Comparison of ENCODE assay signal across 24 cellular contexts in genomic region chr3:143142354-143142753, GRCh38.
"Had no signal": no experiment of that assay in that cellular context is flagged by ENCODE, and none has a peak within 500 bp of the region (broad histone marks: within the 10 kb centered on the region; RNA-seq: fewer than 3 reads in every experiment).

No MANE protein-coding gene starts in this region.

- H2AFZ ChIP-seq: neural progenitor cell, parathyroid adenoma had no signal

- H3K27me3 ChIP-seq: neural progenitor cell, neutrophil, ovary, right lobe of liver, sigmoid colon, thyroid gland, tibial nerve, upper lobe of right lung, uterus had no signal

- H3K4me1 ChIP-seq: neural progenitor cell, parathyroid adenoma, psoas muscle, right lobe of liver, sigmoid colon, stomach, tibial nerve, upper lobe of right lung, uterus had no signal

- H3K4me2 ChIP-seq: neural progenitor cell had no signal

- H3K36me3 ChIP-seq: neural progenitor cell, neutrophil, ovary, right lobe of liver, sigmoid colon, stomach, thoracic aorta, thyroid gland, tibial nerve, upper lobe of right lung, uterus had no signal

- H3K9me3 ChIP-seq: neutrophil, ovary, psoas muscle, right lobe of liver, sigmoid colon, stomach, thoracic aorta, thyroid gland, tibial nerve, upper lobe of right lung, uterus had no signal

- H3K27ac ChIP-seq: neural progenitor cell, neutrophil, ovary, parathyroid adenoma, psoas muscle, right lobe of liver, sigmoid colon, stomach, thoracic aorta, thyroid gland, tibial nerve, upper lobe of right lung, uterus had no signal

- H3K4me3 ChIP-seq: neural progenitor cell, ovary, psoas muscle, right lobe of liver, sigmoid colon, stomach, thoracic aorta, thyroid gland, tibial nerve, upper lobe of right lung, uterus had no signal

- H3K9ac ChIP-seq: neural progenitor cell, parathyroid adenoma had no signal

- DNase-seq: naive thymus-derived CD4-positive, alpha-beta T cell; natural killer cell; nucleus accumbens; ovary; posterior cingulate gyrus; psoas muscle; right lobe of liver; sigmoid colon; small intestine; stimulated activated CD4-positive, alpha-beta T cell treated with anti-CD3 and anti-CD28 coated beads, Interleukin-15, amount 100 ng/mL, for 24 hours; stimulated activated CD4-positive, alpha-beta T cell treated with anti-CD3 and anti-CD28 coated beads, Interleukin-2, amount 100 ng/mL, for 24 hours; stimulated activated CD4-positive, alpha-beta T cell treated with anti-CD3 and anti-CD28 coated beads, Interleukin-2, amount 100 ng/mL, for 48 hours; stimulated activated CD4-positive, alpha-beta T cell treated with anti-CD3 and anti-CD28 coated beads, Interleukin-4, amount 100 ng/mL, for 24 hours; stimulated activated naive B cell treated with anti-CD40 and anti-IgM and Interleukin-4, amounts not matched to agents 10 μg/mL and 1 μg/mL and 100 μg/mL, for 72 hours; stimulated activated naive CD4-positive, alpha-beta T cell treated with Interleukin-2 at 50 U/mL for 16 hours; stomach; thyroid gland; upper lobe of right lung; uterus had no signal
